ENCODE assay signal across 8 cellular contexts in genomic region chr3:6799264-6799915, GRCh38.
A peak's percentile ranks its signal among the peaks of the same experiment; 100 is the strongest.
DNase-seq lines count a peak whose midpoint lies in the region; ATAC-seq and TF ChIP-seq lines count a peak whose summit lies in the region.

No MANE protein-coding gene starts in this region.

- no peaks in the 10 kb centered on the region for H4K20me1 ChIP-seq in KMS-11 (ENCODE audit: insufficient read depth)

- WGBS in right cardiac atrium: 60% methylated on average over 6 of the region's 6 CpGs

- no peak overlapping the region for H2AFZ ChIP-seq in KMS-11 (ENCODE audit: low read depth)

- ATAC-seq in right cardiac atrium: peak in 1 of 2 donors; percentile 41

- no peaks in the 10 kb centered on the region for H3K79me2 ChIP-seq in KMS-11 (ENCODE audit: insufficient read depth, low read depth)

- no peak overlapping the region for H3K4me2 ChIP-seq in KMS-11

- no peaks in the 10 kb centered on the region for H3K9me3 ChIP-seq in right cardiac atrium (ENCODE audit: control insufficient read depth, low read length)

- no peaks in the 10 kb centered on the region for H3K36me3 ChIP-seq in KMS-11 (ENCODE audit: insufficient read depth)

- H3K9ac ChIP-seq in KMS-11: no peak overlapping the region

- peak; percentile 80 for TF ChIP-seq CTCF in KMS-11 (conservative IDR thresholded peaks at IDR 0.05; ENCODE audit: low read depth, low read length)

- H3K4me3 ChIP-seq in KMS-11 (IDR thresholded peaks at IDR 0.05; ENCODE audit: insufficient read depth, low read depth, low read length) (no peak overlapping the region), right cardiac atrium (ENCODE audit: low read length) (no peak overlapping the region)

- no peak overlapping the region for H3K27ac ChIP-seq in KMS-11
- H3K27ac ChIP-seq in right cardiac atrium (ENCODE audit: low read length): no peak overlapping the region

- H3K27me3 ChIP-seq in KMS-11 (ENCODE audit: insufficient read depth, low read depth): no peaks in the 10 kb centered on the region
- H3K27me3 ChIP-seq in right cardiac atrium (ENCODE audit: control insufficient read depth, insufficient read depth): no peaks in the 10 kb centered on the region

- intact Hi-C loops in right cardiac atrium (cut with DNase I): loop anchor here in 1 of 4 donors (5.0 kb wide), 1 partner anchor 407 kb away; no protein-coding TSS in a partner anchor

- DNase-seq in activated T-cell treated with anti-CD3 and anti-CD28 coated beads, Interleukin-2, amount 50 U/mL, for 48 hours: peak; percentile 24 to 30
- DNase-seq in activated T-cell treated with anti-CD3 and anti-CD28 coated beads, Interleukin-2, amount 50 U/mL, for 1 hour: no peak
- peak; percentile 7 for DNase-seq in H4 (ENCODE audit: low spot score)
- peak; percentile 2 for DNase-seq in activated CD4-positive, alpha-beta T cell treated with anti-CD3 and anti-CD28 coated beads, Interleukin-2, amount 50 U/mL, for 1 hour
- DNase-seq in right cardiac atrium: peak in 2 of 3 donors; percentile 19 to 53
- peak; percentile 33 to 49 for DNase-seq in stimulated activated CD4-positive, alpha-beta T cell treated with anti-CD3 and anti-CD28 coated beads, Interleukin-2, amount 100 ng/mL, for 24 hours
- DNase-seq in occipital lobe (lab: John Stamatoyannopoulos, UW): no peak

- no peaks in the 10 kb centered on the region for H3K4me1 ChIP-seq in KMS-11 (ENCODE audit: low read depth, poor library complexity, severe bottlenecking)
- no peaks in the 10 kb centered on the region for H3K4me1 ChIP-seq in right cardiac atrium (ENCODE audit: control insufficient read depth, insufficient read depth, low read length)

Comparison
In these comparisons a context has a peak if more than half of its experiments do, and no peak if none do; other contexts are left out.
1. DNase-seq: peak in activated T-cell treated with anti-CD3 and anti-CD28 coated beads, Interleukin-2, amount 50 U/mL, for 48 hours (2 of 2), H4 (single experiment), activated CD4-positive, alpha-beta T cell treated with anti-CD3 and anti-CD28 coated beads, Interleukin-2, amount 50 U/mL, for 1 hour (single experiment), right cardiac atrium (2 of 3) and stimulated activated CD4-positive, alpha-beta T cell treated with anti-CD3 and anti-CD28 coated beads, Interleukin-2, amount 100 ng/mL, for 24 hours (2 of 2); none in activated T-cell treated with anti-CD3 and anti-CD28 coated beads, Interleukin-2, amount 50 U/mL, for 1 hour (single experiment) and occipital lobe (single experiment).